In the genomic region with DNA sequence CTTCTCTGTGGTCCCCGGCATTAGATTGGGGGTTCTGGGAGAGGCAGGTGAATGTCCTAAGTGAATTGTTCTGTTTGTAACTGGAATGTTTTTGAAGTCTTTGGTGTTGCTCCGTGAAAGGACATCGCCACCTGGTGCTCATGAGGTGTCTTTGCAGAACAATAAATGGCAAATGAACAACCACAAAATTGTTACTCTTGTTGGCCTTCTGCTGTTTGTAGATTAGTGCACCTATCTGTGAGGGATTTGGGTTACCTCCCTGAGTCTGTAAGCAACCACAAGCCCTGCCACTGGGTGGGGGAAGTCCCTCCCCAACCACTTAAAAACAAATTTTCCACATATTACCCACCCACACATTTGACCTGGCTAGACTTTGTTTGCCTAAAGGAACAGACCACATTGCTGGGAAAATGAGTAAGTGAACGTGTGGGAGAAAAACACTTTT, we compare ENCODE assay signal across 8 cellular contexts. TPM values are rescaled to one million over a fixed set of nuclear protein-coding genes. Genes with fewer than 3 reads are reported as not detected.
A peak's percentile ranks its signal among the peaks of the same experiment; 100 is the strongest.
DNase-seq lines count a peak whose midpoint lies in the region; ATAC-seq and TF ChIP-seq lines count a peak whose summit lies in the region.

No MANE protein-coding gene starts in this region.

- ATAC-seq in GM18868 (IDR thresholded peaks at IDR 0.05; ENCODE audit: unreplicated experiment) (peak; percentile 76), HG03045 (IDR thresholded peaks at IDR 0.05; ENCODE audit: unreplicated experiment) (peak; percentile 72), foreskin keratinocyte (peak; percentile 60)

- H3K4me1 ChIP-seq in foreskin keratinocyte, result no peaks in the 10 kb centered on the region

- H3K27me3 ChIP-seq in foreskin keratinocyte, result peaks cover 2% of the 10 kb centered on the region

- DNase-seq in NCI-H345 treated with DMSO at 0.1 percent for 48 hours (lab: John Stamatoyannopoulos, UW; ENCODE audit: unreplicated experiment) (peak; percentile 13), activated T-cell treated with anti-CD3 and anti-CD28 coated beads for 24 hours (ENCODE audit: low read depth) (peak; percentile 44), foreskin keratinocyte (peak in 1 of 2 donors; percentile 24), pons (ENCODE audit: low spot score) (peak; percentile 82), HuH-7 (ENCODE audit: low spot score) (no peak)

- TF ChIP-seq CTCF in C4-2B (conservative IDR thresholded peaks at IDR 0.05) (peak; percentile 88), foreskin keratinocyte (conservative IDR thresholded peaks at IDR 0.05) (peak; percentile 75)

- H3K27ac ChIP-seq in C4-2B, result no peak overlapping the region
- no peak overlapping the region for H3K27ac ChIP-seq in foreskin keratinocyte

RNA-seq across cellular contexts. Expression of a gene that starts 4.7 kb away (rescaled TPM):
- not detected in 2 replicates for total RNA-seq in foreskin keratinocyte
- polyA plus RNA-seq in foreskin keratinocyte, result not detected in 2 replicates

RNA-seq across cellular contexts. Expression of a gene that starts 36.1 kb away (rescaled TPM):
- total RNA-seq in foreskin keratinocyte, result 5.7 and 6.2 TPM in 2 replicates
- polyA plus RNA-seq in foreskin keratinocyte, result 2.3 and 2.7 TPM in 2 replicates
